ENCODE assay signal across 32 cellular contexts in genomic region chr1:193372553-193372952, GRCh38.
"Had no signal": no experiment of that assay in that cellular context is flagged by ENCODE, and none has a peak within 500 bp of the region (broad histone marks: within the 10 kb centered on the region; RNA-seq: fewer than 3 reads in every experiment).

No MANE protein-coding gene starts in this region.

- H3K4me3 ChIP-seq: adrenal gland, ascending aorta, body of pancreas, breast epithelium, cardiac muscle cell had no signal

- H3K36me3 ChIP-seq: adrenal gland, ascending aorta, brain microvascular endothelial cell, breast epithelium, cardiac muscle cell had no signal

- H3K27ac ChIP-seq: adrenal gland, ascending aorta, body of pancreas, brain microvascular endothelial cell, breast epithelium, cardiac muscle cell had no signal

- H3K27me3 ChIP-seq: adrenal gland, ascending aorta, body of pancreas, brain microvascular endothelial cell, breast epithelium, cardiac muscle cell had no signal

- ATAC-seq: activated naive CD4-positive, alpha-beta T cell treated with anti-CD3 and anti-CD28 coated beads, Interleukin-2, amount 50 U/mL, for 72 hours; activated naive CD8-positive, alpha-beta T cell treated with anti-CD3 and anti-CD28 coated beads, Interleukin-2, amount 50 U/mL, for 24 hours; activated T-cell treated with anti-CD3 and anti-CD28 coated beads, Interleukin-2, amount 50 U/mL, for 4 hours; activated T-cell treated with anti-CD3 and anti-CD28 coated beads, Interleukin-2, amount 50 U/mL, for 72 hours; activated T-helper 17 cell treated with anti-CD3 and anti-CD28 coated beads, Interleukin-2, amount 50 U/mL, for 72 hours; body of pancreas had no signal

- H3K9me3 ChIP-seq: adrenal gland, ascending aorta, body of pancreas, breast epithelium had no signal

- H3K4me1 ChIP-seq: adrenal gland, ascending aorta, body of pancreas, breast epithelium had no signal

- DNase-seq: activated effector memory CD4-positive, alpha-beta T cell treated with anti-CD3 and anti-CD28 coated beads, Interleukin-2, amount 50 U/mL, for 16 hours; activated effector memory CD4-positive, alpha-beta T cell treated with Interleukin-2 at 50 U/mL for 16 hours; activated gamma-delta T cell; activated gamma-delta T cell treated with Interleukin-2 at 50 U/mL for 16 hours; activated naive CD4-positive, alpha-beta T cell; activated naive CD4-positive, alpha-beta T cell treated with anti-CD3 and anti-CD28 coated beads for 36 hours; activated naive CD4-positive, alpha-beta T cell treated with anti-CD3 and anti-CD28 coated beads, Interleukin-2, amount 10 ng/mL, durations not matched to agents 7 days and 5 days; activated naive CD4-positive, alpha-beta T cell treated with anti-CD3 and anti-CD28 coated beads, Interleukin-2, amount 50 U/mL, for 16 hours; activated naive CD4-positive, alpha-beta T cell treated with Interleukin-2 at 50 U/mL for 16 hours; activated naive CD8-positive, alpha-beta T cell treated with anti-CD3 and anti-CD28 coated beads for 36 hours; activated naive CD8-positive, alpha-beta T cell treated with anti-CD3 and anti-CD28 coated beads, Interleukin-2, amount 10 ng/mL, durations not matched to agents 7 days and 5 days; activated naive CD8-positive, alpha-beta T cell treated with anti-CD3 and anti-CD28 coated beads, Interleukin-2, amount 50 U/mL, for 24 hours; activated T-cell treated with anti-CD3 and anti-CD28 coated beads, Interleukin-2, amount 50 U/mL, for 1 hour; activated T-cell treated with anti-CD3 and anti-CD28 coated beads, Interleukin-2, amount 50 U/mL, for 24 hours; activated T-cell treated with anti-CD3 and anti-CD28 coated beads, Interleukin-2, amount 50 U/mL, for 4 hours; activated T-cell treated with anti-CD3 and anti-CD28 coated beads, Interleukin-2, amount 50 U/mL, for 48 hours; activated T-cell treated with anti-CD3 and anti-CD28 coated beads, Interleukin-2, amount 50 U/mL, for 72 hours; adrenal gland; amniotic stem cell; amygdala; anterior cingulate cortex; aorta; body of pancreas; brain microvascular endothelial cell; caudate nucleus; central memory CD4-positive, alpha-beta T cell; cerebellar nuclear complex had no signal
